1 cellular context compared by ENCODE assay signal in the genomic region with DNA sequence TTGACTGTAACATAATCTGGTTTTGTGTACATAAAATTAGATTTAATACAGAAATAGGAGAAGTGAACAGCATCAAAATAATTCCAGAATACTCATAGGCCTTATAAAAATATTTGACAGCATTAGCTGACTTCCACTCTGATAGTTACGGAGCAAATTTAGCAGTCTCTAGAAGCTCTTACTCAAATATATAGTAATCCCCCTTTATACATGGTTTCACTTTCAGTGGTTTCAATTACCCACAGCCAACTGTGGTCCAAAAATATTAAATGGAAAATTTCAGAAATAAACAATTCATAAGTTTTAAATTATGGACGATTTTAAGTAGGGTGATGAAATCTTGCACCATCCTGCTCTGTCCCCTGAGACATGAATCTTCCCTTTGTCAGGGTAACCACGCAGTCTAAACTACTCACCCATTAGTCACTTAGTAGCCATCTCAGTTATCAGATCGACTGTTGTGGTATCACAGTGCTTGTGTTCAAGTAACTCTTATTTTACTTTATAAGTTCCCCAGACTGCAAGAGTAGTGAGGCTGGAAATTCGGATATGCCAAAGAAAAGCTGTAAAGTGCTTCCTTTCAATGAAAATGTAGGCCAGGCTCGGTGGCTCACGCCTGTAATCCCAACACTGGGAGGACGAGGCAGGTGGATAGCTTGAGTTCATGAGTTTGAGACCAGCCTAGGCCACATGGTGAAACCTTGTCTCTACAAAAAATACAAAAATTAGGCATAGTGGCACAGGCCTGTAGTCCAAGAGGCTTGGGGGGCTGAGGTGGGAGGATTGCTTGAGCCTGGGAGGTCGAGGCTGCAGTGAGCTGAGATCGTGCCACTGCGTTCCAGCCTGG.
A peak's percentile ranks its signal among the peaks of the same experiment; 100 is the strongest.
TF ChIP-seq lines count a peak whose summit lies in the region.

No MANE protein-coding gene starts in this region.

TF ChIP-seq in IMR-90, 13 proteins besides CTCF, POLR2A, EP300 and RAD21:
- no peak for TF ChIP-seq MXI1 (IDR thresholded peaks at IDR 0.05; ENCODE audit: borderline replicate concordance, low read depth, low read length)
- peak; percentile 91 for TF ChIP-seq CEBPB (IDR thresholded peaks at IDR 0.05; ENCODE audit: low read depth, low read length)
- no peak for TF ChIP-seq RFX5 (IDR thresholded peaks at IDR 0.05; ENCODE audit: low read depth, low read length)
- TF ChIP-seq BHLHE40 (IDR thresholded peaks at IDR 0.05; ENCODE audit: low read depth, low read length): no peak
- no peak for TF ChIP-seq NFE2L2 (IDR thresholded peaks at IDR 0.05; ENCODE audit: low read depth, low read length)
- TF ChIP-seq FOS (IDR thresholded peaks at IDR 0.05; ENCODE audit: low read depth, low read length): peak; percentile 36; the same call in 1 of the 2 replicates
- TF ChIP-seq RCOR1 (IDR thresholded peaks at IDR 0.05; ENCODE audit: insufficient replicate concordance, low read length): no peak
- no peak for TF ChIP-seq CHD1 (IDR thresholded peaks at IDR 0.05; ENCODE audit: low read depth, low read length)
- no peak for TF ChIP-seq MAZ (IDR thresholded peaks at IDR 0.05; ENCODE audit: borderline replicate concordance, low read depth, low read length)
- no peak for TF ChIP-seq MAFK (IDR thresholded peaks at IDR 0.05; ENCODE audit: low read depth, low read length)
